8 cellular contexts compared by ENCODE assay signal in genomic region chr12:4271433-4272013, GRCh38. TPM values are rescaled to one million over a fixed set of nuclear protein-coding genes. Genes with fewer than 3 reads are reported as not detected.
DNase-seq lines count a peak whose midpoint lies in the region; ATAC-seq and TF ChIP-seq lines count a peak whose summit lies in the region.

No MANE protein-coding gene starts in this region.

- H4K20me1 ChIP-seq in HCT116 (ENCODE audit: insufficient read depth): no peaks in the 10 kb centered on the region

- no peaks in the 10 kb centered on the region for H3K9me2 ChIP-seq in HCT116 (ENCODE audit: insufficient read depth)

- POLR2A ChIA-PET in HCT116 (lab: Charles Lee): interaction anchor here (0.7 kb wide), 1 partner anchor 972 kb away, joined by 3 read pairs; no protein-coding TSS in a partner anchor

- peak overlapping the region; percentile 78 for H3K4me2 ChIP-seq in HCT116 (ENCODE audit: low read length)

- no peak overlapping the region for H3K27ac Mint-ChIP-seq in osteocyte (ENCODE audit: unreplicated experiment)

- intact Hi-C loops in HCT116 (cut with micrococcal nuclease): loop anchor here (10.0 kb wide), 1 partner anchor 467 kb away; no protein-coding TSS in a partner anchor

- H3K27ac ChIP-seq in HCT116 (ENCODE audit: low read depth, low read length): no peak overlapping the region
- H3K27ac ChIP-seq in RWPE2 (ENCODE audit: poor library complexity, severe bottlenecking): peak overlapping the region; percentile 89

- peak overlapping the region; percentile 52 for H2AFZ ChIP-seq in HCT116 (ENCODE audit: low read depth, low read length, poor library complexity, severe bottlenecking)

- no TSS peak for BruUV-seq in HCT116 (replicated peaks; lab: Mats Ljungman, UMichigan)

- H3K27me3 ChIP-seq in HCT116 (ENCODE audit: insufficient read depth, low read length) (peaks cover 59% of the 10 kb centered on the region), RWPE2 (ENCODE audit: insufficient read depth, poor library complexity, severe bottlenecking) (no peaks in the 10 kb centered on the region), endocrine pancreas (ENCODE audit: control insufficient read depth, insufficient read depth, low read length) (no peaks in the 10 kb centered on the region)

- peak overlapping the region; percentile 55 for H3K4me3 ChIP-seq in GM12875 (ENCODE audit: low read depth, low read length)
- peak overlapping the region; percentile 35 to 36 for H3K4me3 ChIP-seq in HCT116 (replicated peaks in 1 of 2; ENCODE audit: low read depth in 1 of 2, low read length in 2 of 2)
- peak overlapping the region; percentile 38 for H3K4me3 ChIP-seq in RWPE2 (ENCODE audit: severe bottlenecking)
- H3K4me3 ChIP-seq in endocrine pancreas (ENCODE audit: control insufficient read depth, insufficient read depth, low read length): peak overlapping the region; percentile 32

- no peak for TF ChIP-seq RAD21 in HCT116 (IDR thresholded peaks at IDR 0.05; ENCODE audit: low read depth)

- peaks cover 69% of the 10 kb centered on the region for H3K27me3 Mint-ChIP-seq in osteocyte (ENCODE audit: unreplicated experiment)

- H3K4me1 ChIP-seq in HCT116 (ENCODE audit: control insufficient read depth in 1 of 2, insufficient read depth in 2 of 2, low read length in 2 of 2) (peaks cover 0 to 10% of the 10 kb centered on the region in 2 experiments; a peak in 2 of 4 replicates), RWPE2 (ENCODE audit: insufficient read depth, poor library complexity, severe bottlenecking) (peaks cover 37% of the 10 kb centered on the region), endocrine pancreas (ENCODE audit: control insufficient read depth, insufficient read depth, low read length) (no peaks in the 10 kb centered on the region)

- TF ChIP-seq POLR2A in HCT116 (IDR thresholded peaks at IDR 0.05; ENCODE audit: borderline replicate concordance, extremely low read depth, insufficient read depth, insufficient read length): no peak

- H3K36me3 ChIP-seq in HCT116 (ENCODE audit: control insufficient read depth in 1 of 2, insufficient read depth in 2 of 2, low read length in 2 of 2) (no peaks in the 10 kb centered on the region), RWPE2 (ENCODE audit: low read depth) (peaks cover 26% of the 10 kb centered on the region), endocrine pancreas (ENCODE audit: control insufficient read depth, insufficient read depth, low read length) (no peaks in the 10 kb centered on the region)

- peaks cover 44% of the 10 kb centered on the region for H3K4me1 Mint-ChIP-seq in osteocyte (ENCODE audit: unreplicated experiment)

- RAD21 ChIA-PET in HCT116 (lab: Charles Lee; ENCODE audit: low non-redundant PET in 1 of 2, low total read pairs in 2 of 2, uncharacterized antibody in 2 of 2, unreplicated experiment in 2 of 2): interaction anchor here in 1 of 2 experiments (0.5 kb wide), 1 partner anchor 240 kb away, joined by 5 read pairs; no protein-coding TSS in a partner anchor

- H3K36me3 Mint-ChIP-seq in osteocyte (ENCODE audit: unreplicated experiment): peaks cover 2% of the 10 kb centered on the region

- TF ChIP-seq CTCF in GM12875 (IDR thresholded peaks at IDR 0.05; ENCODE audit: borderline replicate concordance, insufficient read depth, low read depth, low read length) (no peak), HCT116 (IDR thresholded peaks at IDR 0.05 in 2 of 3, conservative IDR thresholded peaks at IDR 0.05 in 1 of 3; ENCODE audit: borderline replicate concordance in 1 of 3, insufficient read depth in 1 of 3, low read depth in 2 of 3, low read length in 2 of 3) (no peak), RWPE2 (IDR thresholded peaks at IDR 0.05; ENCODE audit: poor library complexity, severe bottlenecking) (no peak), osteocyte (IDR thresholded peaks at IDR 0.05) (no peak)

- no peaks in the 10 kb centered on the region for H3K9me3 Mint-ChIP-seq in osteocyte (ENCODE audit: unreplicated experiment)

- CTCF ChIA-PET in HCT116 (lab: Charles Lee): interaction anchor here (0.7 kb wide), 2 partner anchors 234 to 388 kb away, joined by 3 to 4 read pairs; no protein-coding TSS in a partner anchor

- DNase-seq in HCT116 (ENCODE audit: low read depth, low spot score): no peak
- no peak for DNase-seq in RWPE2 (ENCODE audit: low spot score)
- peak; percentile 76 for DNase-seq in osteocyte (ENCODE audit: extremely low spot score, unreplicated experiment)
- DNase-seq in NCI-H774 (lab: John Stamatoyannopoulos, UW): no peak
- no peak for DNase-seq in cerebellar nuclear complex (lab: John Stamatoyannopoulos, UW)
- DNase-seq in GM19240 (ENCODE audit: insufficient read length, low spot score): no peak

- no peak overlapping the region for H3K4me3 Mint-ChIP-seq in osteocyte (ENCODE audit: unreplicated experiment)

- ATAC-seq in HCT116 (peak; percentile 55), RWPE2 (ENCODE audit: low read depth) (no peak)

- H3K9me3 ChIP-seq in HCT116 (ENCODE audit: control insufficient read depth in 1 of 2, insufficient read depth in 1 of 2, low read depth in 1 of 2, low read length in 2 of 2) (no peaks in the 10 kb centered on the region), RWPE2 (ENCODE audit: severe bottlenecking) (no peaks in the 10 kb centered on the region), endocrine pancreas (ENCODE audit: control insufficient read depth, low read length) (no peaks in the 10 kb centered on the region)

- H3K9ac ChIP-seq in HCT116 (ENCODE audit: low read length) (no peak overlapping the region), endocrine pancreas (ENCODE audit: control insufficient read depth, insufficient read depth, low read length) (peak overlapping the region; percentile 31)

- no peaks in the 10 kb centered on the region for H3K79me2 ChIP-seq in HCT116 (ENCODE audit: insufficient read depth, low read length)

TF ChIP-seq in HCT116, 20 proteins besides CTCF, POLR2A, EP300 and RAD21:
- no peak for TF ChIP-seq POLR2AphosphoS5 (IDR thresholded peaks at IDR 0.05; ENCODE audit: low read depth, low read length)
- no peak for TF ChIP-seq JUND (IDR thresholded peaks at IDR 0.05)
- peak; percentile 95; the same call in 1 of the 2 replicates for TF ChIP-seq EZH2 (IDR thresholded peaks at IDR 0.05)
- 0 out of 2 replicates have a peak, but pooled peaks have one; percentile 97 for TF ChIP-seq EZH2phosphoT487 (IDR thresholded peaks at IDR 0.05; ENCODE audit: borderline replicate concordance)
- no peak for TF ChIP-seq ZNF274 (IDR thresholded peaks at IDR 0.05; ENCODE audit: low read depth, low read length)
- TF ChIP-seq SRF (IDR thresholded peaks at IDR 0.05; ENCODE audit: low read depth): no peak

RNA-seq across cellular contexts. Expression of gene CCND2, which starts 2.0 kb away (rescaled TPM):
- total RNA-seq in HCT116 (2021; ENCODE audit: unreplicated experiment) (1.1 TPM), osteocyte (9.8 and 12.6 TPM in 2 replicates)
- 0.25 TPM in 1 of 2 replicates, not detected in the other for polyA plus RNA-seq in HCT116 (2012)

RNA-seq across cellular contexts. Expression of gene TIGAR, which starts 49.5 kb away (rescaled TPM):
- total RNA-seq in HCT116 (2021; ENCODE audit: unreplicated experiment) (13.7 TPM), osteocyte (16.6 and 19.9 TPM in 2 replicates)
- 6.0 and 6.3 TPM in 2 replicates for polyA plus RNA-seq in HCT116 (2012)
